19 cellular contexts compared by ENCODE assay signal in the genomic region with DNA sequence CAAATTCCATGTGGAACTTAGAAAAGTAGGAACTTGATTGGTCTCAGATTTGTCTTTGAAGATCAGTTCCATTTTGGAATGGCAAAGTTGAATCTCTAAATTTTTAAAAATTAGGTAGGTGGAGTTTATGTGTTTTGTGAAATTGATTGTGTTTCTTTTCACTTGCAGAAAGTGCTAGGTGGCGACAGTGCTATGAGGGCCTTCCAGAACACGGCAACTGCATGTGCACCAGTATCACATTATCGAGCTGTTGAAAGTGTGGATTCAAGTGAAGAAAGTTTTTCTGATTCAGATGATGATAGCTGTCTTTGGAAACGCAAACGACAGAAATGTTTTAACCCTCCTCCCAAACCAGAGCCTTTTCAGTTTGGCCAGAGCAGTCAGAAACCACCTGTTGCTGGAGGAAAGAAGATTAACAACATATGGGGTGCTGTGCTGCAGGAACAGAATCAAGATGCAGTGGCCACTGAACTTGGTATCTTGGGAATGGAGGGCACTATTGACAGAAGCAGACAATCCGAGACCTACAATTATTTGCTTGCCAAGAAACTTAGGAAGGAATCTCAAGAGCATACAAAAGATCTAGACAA. TPM values are rescaled to one million over a fixed set of nuclear protein-coding genes. Genes with fewer than 3 reads are reported as not detected.
DNase-seq lines count a peak whose midpoint lies in the region; ATAC-seq and TF ChIP-seq lines count a peak whose summit lies in the region.
"Had no signal": no experiment of that assay in that cellular context is flagged by ENCODE, and none has a peak within 500 bp of the region (broad histone marks: within the 10 kb centered on the region; RNA-seq: fewer than 3 reads in every experiment).

No MANE protein-coding gene starts in this region.

- no peaks in the 10 kb centered on the region for H3K9me3 Mint-ChIP-seq in stimulated activated naive CD8-positive, alpha-beta T cell treated with anti-CD3 and anti-CD28 coated beads, Interleukin-15, Interleukin-2, amounts not matched to agents 100 ng/mL and 50 ng/mL, for 24 hours
- no peaks in the 10 kb centered on the region for H3K9me3 Mint-ChIP-seq in endothelial cell (ENCODE audit: unreplicated experiment)
- peaks cover 5% of the 10 kb centered on the region for H3K9me3 Mint-ChIP-seq in type B pancreatic cell

- no peaks in the 10 kb centered on the region for H3K9me3 ChIP-seq in OCI-LY7 (ENCODE audit: low read length)
- H3K9me3 ChIP-seq in testis: no peaks in the 10 kb centered on the region
- H3K9me3 ChIP-seq: BE2C, HAP-1, psoas muscle, transverse colon had no signal

- H3K4me2 ChIP-seq in OCI-LY7 (ENCODE audit: low read length): peak overlapping the region; percentile 78

- no peaks in the 10 kb centered on the region for H3K27me3 ChIP-seq in testis
- H3K27me3 ChIP-seq: BE2C, dorsolateral prefrontal cortex, spleen, transverse colon had no signal

- WGBS in testis, 2 donors: 78 to 83% methylated on average over 6 of the region's 6 CpGs

- ATAC-seq in stimulated activated naive CD8-positive, alpha-beta T cell treated with anti-CD3 and anti-CD28 coated beads, Interleukin-15, Interleukin-2, amounts not matched to agents 100 U/mL and 50 U/mL, for 24 hours: no peak
- ATAC-seq in GM19463 (IDR thresholded peaks at IDR 0.05; ENCODE audit: unreplicated experiment): no peak
- ATAC-seq: esophagus mucosa, psoas muscle had no signal

- H3K4me1 Mint-ChIP-seq in stimulated activated naive CD8-positive, alpha-beta T cell treated with anti-CD3 and anti-CD28 coated beads, Interleukin-15, Interleukin-2, amounts not matched to agents 100 ng/mL and 50 ng/mL, for 24 hours (ENCODE audit: low read depth): peaks cover 59% of the 10 kb centered on the region
- H3K4me1 Mint-ChIP-seq in endothelial cell (ENCODE audit: unreplicated experiment) (peaks cover 17% of the 10 kb centered on the region), type B pancreatic cell (ENCODE audit: unreplicated experiment) (peaks cover 17% of the 10 kb centered on the region)

- H3K36me3 ChIP-seq in OCI-LY7 (ENCODE audit: insufficient read depth, low read length) (peaks cover 68% of the 10 kb centered on the region), testis (ENCODE audit: low read depth, missing control alignments) (no peaks in the 10 kb centered on the region)

- H4K20me1 ChIP-seq in OCI-LY7 (ENCODE audit: insufficient read depth, low read length): 0 out of 2 replicates have a peak, but pooled peaks cover 15% of the 10 kb centered on the region

- no peak for TF ChIP-seq POLR2A in testis (IDR thresholded peaks at IDR 0.05)

- TSS peak; percentile 98 for BruUV-seq in OCI-LY7 (replicated peaks; lab: Mats Ljungman, UMichigan)

- H3K27ac Mint-ChIP-seq in stimulated activated naive CD8-positive, alpha-beta T cell treated with anti-CD3 and anti-CD28 coated beads, Interleukin-15, Interleukin-2, amounts not matched to agents 100 ng/mL and 50 ng/mL, for 24 hours: peak overlapping the region; percentile 64
- H3K27ac Mint-ChIP-seq in endothelial cell (ENCODE audit: unreplicated experiment) (no peak overlapping the region), type B pancreatic cell (no peak overlapping the region)

- POLR2A ChIA-PET in OCI-LY7 (lab: Charles Lee): interaction anchor here (0.6 to 5.1 kb wide), 10 partner anchors 10 to 203 kb away, joined by 3 to 41 read pairs (median 4); a partner anchor contains a TSS

- H3K79me2 ChIP-seq in OCI-LY7 (ENCODE audit: insufficient read depth, low read depth, low read length): peaks cover 74% of the 10 kb centered on the region

- H3K27ac ChIP-seq in OCI-LY7 (ENCODE audit: low read depth, low read length, poor library complexity, severe bottlenecking) (peak overlapping the region; percentile 97), testis (no peak overlapping the region)
- H3K27ac ChIP-seq: dorsolateral prefrontal cortex, psoas muscle, spleen, transverse colon had no signal

- intact Hi-C loops in OCI-LY7 (cut with micrococcal nuclease; ENCODE audit: unreplicated experiment): loop anchor here (5.0 to 10.0 kb wide), 2 partner anchors 1859 to 1896 kb away; a partner anchor contains a TSS
- intact Hi-C loops in testis (cut with DNase I; ENCODE audit: low total_unique reads): no loop called here

- CTCF ChIA-PET in OCI-LY7 (lab: Charles Lee; ENCODE audit: unreplicated experiment): no interaction called here

- DNase-seq in stimulated activated naive CD8-positive, alpha-beta T cell treated with anti-CD3 and anti-CD28 coated beads, Interleukin-15, Interleukin-2, amounts not matched to agents 100 U/mL and 50 U/mL, for 24 hours: no peak
- peak; percentile 55 for DNase-seq in OCI-LY7 (ENCODE audit: low spot score)
- DNase-seq in endothelial cell (ENCODE audit: low spot score): no peak
- no peak for DNase-seq in type B pancreatic cell (ENCODE audit: extremely low spot score, unreplicated experiment)
- no peak for DNase-seq in nucleus accumbens (lab: John Stamatoyannopoulos, UW)
- DNase-seq in testis: no peak
- DNase-seq: activated naive CD4-positive, alpha-beta T cell treated with Interleukin-2 at 50 U/mL for 16 hours; BE2C; DMS53; dorsolateral prefrontal cortex; NCI-H187 treated with DMSO at 0.1 percent for 48 hours; NCI-H446; psoas muscle; spleen; transverse colon had no signal

- TF ChIP-seq CTCF in OCI-LY7 (conservative IDR thresholded peaks at IDR 0.05; ENCODE audit: low read length) (peak; percentile 73), endothelial cell (IDR thresholded peaks at IDR 0.05; ENCODE audit: unreplicated experiment) (no peak), type B pancreatic cell (conservative IDR thresholded peaks at IDR 0.05) (no peak), testis (IDR thresholded peaks at IDR 0.05) (no peak)

- H3K4me3 Mint-ChIP-seq in stimulated activated naive CD8-positive, alpha-beta T cell treated with anti-CD3 and anti-CD28 coated beads, Interleukin-15, Interleukin-2, amounts not matched to agents 100 ng/mL and 50 ng/mL, for 24 hours: no peak overlapping the region
- H3K4me3 Mint-ChIP-seq in endothelial cell (ENCODE audit: unreplicated experiment): peak overlapping the region; percentile 62
- H3K4me3 Mint-ChIP-seq in type B pancreatic cell: peak overlapping the region; percentile 58

- H3K4me3 ChIP-seq in OCI-LY7 (ENCODE audit: low read depth, low read length, poor library complexity, severe bottlenecking): peak overlapping the region; percentile 86
- H3K4me3 ChIP-seq in testis: no peak overlapping the region
- H3K4me3 ChIP-seq: dorsolateral prefrontal cortex, HAP-1, psoas muscle, spleen, transverse colon had no signal

- H3K27me3 Mint-ChIP-seq in stimulated activated naive CD8-positive, alpha-beta T cell treated with anti-CD3 and anti-CD28 coated beads, Interleukin-15, Interleukin-2, amounts not matched to agents 100 ng/mL and 50 ng/mL, for 24 hours: no peaks in the 10 kb centered on the region
- peaks cover 10% of the 10 kb centered on the region for H3K27me3 Mint-ChIP-seq in endothelial cell (ENCODE audit: unreplicated experiment)
- H3K27me3 Mint-ChIP-seq in type B pancreatic cell: no peaks in the 10 kb centered on the region

- H2AFZ ChIP-seq in OCI-LY7 (ENCODE audit: low read length): no peak overlapping the region

- H3K4me1 ChIP-seq in OCI-LY7 (ENCODE audit: insufficient read depth, low read length, poor library complexity, severe bottlenecking) (peaks cover 62% of the 10 kb centered on the region), testis (peaks cover 9% of the 10 kb centered on the region)
- H3K4me1 ChIP-seq: BE2C had no signal

- H3K9me2 ChIP-seq in OCI-LY7 (ENCODE audit: insufficient read depth, low read length): no peaks in the 10 kb centered on the region

- H3K36me3 Mint-ChIP-seq in stimulated activated naive CD8-positive, alpha-beta T cell treated with anti-CD3 and anti-CD28 coated beads, Interleukin-15, Interleukin-2, amounts not matched to agents 100 ng/mL and 50 ng/mL, for 24 hours (ENCODE audit: low read depth): peaks cover 51% of the 10 kb centered on the region
- peaks cover 13% of the 10 kb centered on the region for H3K36me3 Mint-ChIP-seq in endothelial cell (ENCODE audit: low read depth, unreplicated experiment)
- peaks cover 17% of the 10 kb centered on the region for H3K36me3 Mint-ChIP-seq in type B pancreatic cell

RNA-seq across cellular contexts. Expression of a gene that starts 2.8 kb away (rescaled TPM):
- total RNA-seq in OCI-LY7 (2014; rRNA removed; shearing (Covaris generic)): 73.8 and 89.7 TPM in 2 replicates
- total RNA-seq in OCI-LY7 (2022): 113 and 128 TPM in 2 replicates
- 33.4 TPM for total RNA-seq in endothelial cell (ENCODE audit: unreplicated experiment)
- 36.3 and 43.2 TPM in 2 replicates for total RNA-seq in type B pancreatic cell (ENCODE audit: low replicate concordance)
- 10 to 100 TPM; 48.9 to 55.6 TPM for total RNA-seq in testis
- 21.2 TPM for polyA plus RNA-seq in testis (ENCODE audit: insufficient read depth, low read depth, low replicate concordance)

RNA-seq across cellular contexts. Expression of a gene that starts 8.5 kb away (rescaled TPM):
- total RNA-seq in OCI-LY7 (2014; rRNA removed; shearing (Covaris generic)): not detected in 2 replicates
- total RNA-seq in OCI-LY7 (2022) (not detected in 2 replicates), endothelial cell (ENCODE audit: unreplicated experiment) (76.6 TPM), type B pancreatic cell (ENCODE audit: low replicate concordance) (60.9 and 119 TPM in 2 replicates), testis (10 to 100 TPM; 57.2 to 68.3 TPM)
- 50.0 TPM for polyA plus RNA-seq in testis (ENCODE audit: insufficient read depth, low read depth, low replicate concordance)

Comparison
In these comparisons a context has a peak if more than half of its experiments do, and no peak if none do; other contexts are left out.
1. RNA of a gene that starts 8.5 kb away (total RNA-seq): 60.9 to 119 TPM in type B pancreatic cell, 76.6 TPM in endothelial cell (single experiment) and 57.2 to 68.3 TPM in testis; not detected in OCI-LY7; every median in the first group is over 10 times any median in the second.